In genomic region chr4:168682898-168683500, GRCh38 we compare ENCODE assay signal across 27 cellular contexts.
A peak's percentile ranks its signal among the peaks of the same experiment; 100 is the strongest.
DNase-seq lines count a peak whose midpoint lies in the region; ATAC-seq, FAIRE-seq and TF ChIP-seq lines count a peak whose summit lies in the region.
"Had no signal": no experiment of that assay in that cellular context is flagged by ENCODE, and none has a peak within 500 bp of the region (broad histone marks: within the 10 kb centered on the region; RNA-seq: fewer than 3 reads in every experiment).

No MANE protein-coding gene starts in this region.

- peak; percentile 46 for FAIRE-seq in endothelial cell of umbilical vein (lab: Jason Lieb, UNC)
- FAIRE-seq: A204.1, HepG2, K562 had no signal

- H2AFZ ChIP-seq in PC-3 (ENCODE audit: low read length) (no peak overlapping the region), endothelial cell of umbilical vein (ENCODE audit: low read depth, low read length) (no peak overlapping the region)
- H2AFZ ChIP-seq: GM23338 had no signal

- H3K9me2 ChIP-seq in PC-3 (replicated peaks; ENCODE audit: low read length): no peaks in the 10 kb centered on the region

- peaks cover 64% of the 10 kb centered on the region for H3K36me3 Mint-ChIP-seq in osteocyte (ENCODE audit: unreplicated experiment)
- H3K36me3 Mint-ChIP-seq: CD4-positive, alpha-beta memory T cell had no signal

- H3K27me3 ChIP-seq in PC-3 (ENCODE audit: low read length) (no peaks in the 10 kb centered on the region), endothelial cell of umbilical vein (ENCODE audit: control insufficient read depth in 2 of 2, insufficient read depth in 2 of 2, low read length in 2 of 2) (no peaks in the 10 kb centered on the region)
- H3K27me3 ChIP-seq: MG63 had no signal

- peaks cover 0 to 6% of the 10 kb centered on the region in 2 experiments; a peak in 1 of 3 replicates for H3K36me3 ChIP-seq in HEK293 (ENCODE audit: control insufficient read depth in 2 of 2, insufficient read depth in 1 of 2, low read length in 2 of 2)
- peaks cover 9% of the 10 kb centered on the region for H3K36me3 ChIP-seq in PC-3 (ENCODE audit: low read depth, low read length)
- H3K36me3 ChIP-seq in endothelial cell of umbilical vein (ENCODE audit: control insufficient read depth in 2 of 2, extremely low read depth in 1 of 2, insufficient read depth in 2 of 2, low read length in 2 of 2): no peaks in the 10 kb centered on the region

- H3K9me3 ChIP-seq in HEK293 (ENCODE audit: control insufficient read depth, insufficient read depth, low read depth, low read length) (no peaks in the 10 kb centered on the region), PC-3 (ENCODE audit: low read length) (no peaks in the 10 kb centered on the region), endothelial cell of umbilical vein (replicated peaks; ENCODE audit: control insufficient read depth, insufficient read depth, low read length) (no peaks in the 10 kb centered on the region)
- H3K9me3 ChIP-seq: MG63 had no signal

- H3K4me3 Mint-ChIP-seq in osteocyte (ENCODE audit: unreplicated experiment): no peak overlapping the region
- H3K4me3 Mint-ChIP-seq: CD4-positive, alpha-beta memory T cell; GM23338; H9; HFFc6 had no signal

- no peaks in the 10 kb centered on the region for H3K27me3 Mint-ChIP-seq in osteocyte (ENCODE audit: unreplicated experiment)

- in situ Hi-C loops in GM13976 (cut with MboI; ENCODE audit: low sequenced_read_pairs, unreplicated experiment): no loop called here

- no peaks in the 10 kb centered on the region for H3F3A ChIP-seq in PC-3 (ENCODE audit: low read length, unreplicated experiment)

- no peak for ATAC-seq in PC-3
- ATAC-seq: GM23338, HepG2, K562, Right ventricle myocardium inferior had no signal

- peaks cover 39% of the 10 kb centered on the region for H3K4me1 Mint-ChIP-seq in osteocyte (ENCODE audit: unreplicated experiment)
- H3K4me1 Mint-ChIP-seq: CD4-positive, alpha-beta memory T cell had no signal

- no peak for TF ChIP-seq CTCF in HEK293 (tag by site-specific recombination; IDR thresholded peaks at IDR 0.05)
- no peak for TF ChIP-seq CTCF in PC-3 (conservative IDR thresholded peaks at IDR 0.05; ENCODE audit: low read depth, low read length)
- no peak for TF ChIP-seq CTCF in endothelial cell of umbilical vein (IDR thresholded peaks at IDR 0.05; ENCODE audit: extremely low read depth in 1 of 2, insufficient read depth in 1 of 2, low read depth in 1 of 2, low read length in 2 of 2)
- TF ChIP-seq CTCF in osteocyte (IDR thresholded peaks at IDR 0.05): no peak
- TF ChIP-seq CTCF in GM13976 (IDR thresholded peaks at IDR 0.05; ENCODE audit: borderline replicate concordance, control extremely low read depth, extremely low read depth, insufficient read depth, missing control alignments): no peak

- H3K27ac Mint-ChIP-seq in osteocyte (ENCODE audit: unreplicated experiment): peak overlapping the region; percentile 69
- H3K27ac Mint-ChIP-seq: CD4-positive, alpha-beta memory T cell; GM23338; H9; HFFc6 had no signal

- POLR2A ChIA-PET in HEK293 (lab: Yijun Ruan, JAX) (interaction anchor here (1.0 kb wide), 1 partner anchor 49 kb away, joined by 3 read pairs; no protein-coding TSS in a partner anchor), PC-3 (lab: Charles Lee; ENCODE audit: unreplicated experiment) (interaction anchor here (0.6 kb wide), 1 partner anchor 65 kb away, joined by 3 read pairs; no protein-coding TSS in a partner anchor), endothelial cell of umbilical vein (lab: Charles Lee) (interaction anchor here (0.6 kb wide), 1 partner anchor 38 kb away, joined by 3 read pairs; no protein-coding TSS in a partner anchor)

- no peaks in the 10 kb centered on the region for H4K20me1 ChIP-seq in PC-3 (ENCODE audit: low read length)
- H4K20me1 ChIP-seq in endothelial cell of umbilical vein (replicated peaks; ENCODE audit: control insufficient read depth, extremely low read depth, insufficient read depth, low read length): no peaks in the 10 kb centered on the region

- peak; percentile 11 for DNase-seq in PC-3
- DNase-seq in endothelial cell of umbilical vein (ENCODE audit: low read depth, low spot score): no peak
- DNase-seq in osteocyte (ENCODE audit: extremely low spot score, unreplicated experiment): no peak
- DNase-seq in substantia nigra (lab: John Stamatoyannopoulos, UW): no peak
- no peak for DNase-seq in epidermal melanocyte (ENCODE audit: insufficient read length, low spot score)
- no peak for DNase-seq in GM13976 (ENCODE audit: low spot score)
- no peak for DNase-seq in NCI-H526 treated with DMSO at 0.1 percent for 48 hours (lab: John Stamatoyannopoulos, UW)
- DNase-seq: AML-193; C1 segment of cervical spinal cord; CD4-positive, alpha-beta memory T cell; COR-L47; DMS53; H9; HFFc6; MG63; NCI-H1105 treated with DMSO at 0.1 percent for 48 hours; NCI-H146; NCI-H1930; NCI-H2107; NCI-H446; NCI-H526 had no signal

- dilution Hi-C loops in endothelial cell of umbilical vein (cut with MboI; ENCODE audit: extremely low pct_ligation_motif_present, low sequenced_read_pairs): no loop called here

- no peak overlapping the region for H3K9ac ChIP-seq in PC-3 (ENCODE audit: low read length)
- H3K9ac ChIP-seq in endothelial cell of umbilical vein (replicated peaks; ENCODE audit: extremely low read depth, insufficient read depth, low read length): no peak overlapping the region

- H3K27ac ChIP-seq in HEK293 (ENCODE audit: extremely low read depth, low read depth, low read length) (no peak overlapping the region), PC-3 (ENCODE audit: low read length) (0 out of 2 replicates have a peak overlapping the region, but pooled peaks have one; percentile 0), endothelial cell of umbilical vein (ENCODE audit: insufficient read depth, low read depth, low read length) (no peak overlapping the region), substantia nigra (ENCODE audit: low read depth, low read length, poor library complexity, severe bottlenecking) (no peak overlapping the region)

- intact Hi-C loops in PC-3 (cut with micrococcal nuclease) (no loop called here), endothelial cell of umbilical vein (cut with micrococcal nuclease) (no loop called here)

- no peaks in the 10 kb centered on the region for H3K79me2 ChIP-seq in PC-3 (ENCODE audit: low read length)
- no peaks in the 10 kb centered on the region for H3K79me2 ChIP-seq in endothelial cell of umbilical vein (ENCODE audit: control insufficient read depth, insufficient read depth, low read length)

- BruUV-seq in PC-3 (replicated peaks; lab: Mats Ljungman, UMichigan): no TSS peak
- no TSS peak for BruUV-seq in endothelial cell of umbilical vein (replicated peaks; lab: Mats Ljungman, UMichigan)

- no peak for TF ChIP-seq POLR2A in endothelial cell of umbilical vein (IDR thresholded peaks at IDR 0.05; ENCODE audit: low read depth, low read length)

- CTCF ChIA-PET in HEK293 (lab: Yijun Ruan, JAX): interaction anchor here (0.6 kb wide), 1 partner anchor 8 kb away, joined by 3 read pairs; no protein-coding TSS in a partner anchor
- CTCF ChIA-PET in PC-3 (lab: Charles Lee): no interaction called here
- CTCF ChIA-PET in endothelial cell of umbilical vein (lab: Charles Lee): interaction anchor here (0.9 to 1.7 kb wide), 7 partner anchors 9 to 169 kb away, joined by 3 to 6 read pairs (median 4); no protein-coding TSS in a partner anchor

- H3K9me1 ChIP-seq in endothelial cell of umbilical vein (replicated peaks; ENCODE audit: control insufficient read depth, extremely low read depth, insufficient read depth, low read length): no peaks in the 10 kb centered on the region

- no peaks in the 10 kb centered on the region for H3K9me3 Mint-ChIP-seq in osteocyte (ENCODE audit: unreplicated experiment)
- H3K9me3 Mint-ChIP-seq: CD4-positive, alpha-beta memory T cell; GM23338; H9; HFFc6 had no signal

- H3K4me3 ChIP-seq in HEK293 (ENCODE audit: low read depth, low read length) (no peak overlapping the region), PC-3 (ENCODE audit: low read length) (no peak overlapping the region), endothelial cell of umbilical vein (replicated peaks in 1 of 3; ENCODE audit: insufficient read depth in 1 of 3, low read depth in 1 of 3, low read length in 3 of 3) (no peak overlapping the region)
- H3K4me3 ChIP-seq: GM23338, K562, MG63 had no signal

- H3K4me2 ChIP-seq in PC-3 (ENCODE audit: low read length): no peak overlapping the region
- H3K4me2 ChIP-seq in endothelial cell of umbilical vein (ENCODE audit: insufficient read depth, low read length): no peak overlapping the region
- H3K4me2 ChIP-seq: GM23338 had no signal

- H3K4me1 ChIP-seq in HEK293 (ENCODE audit: control insufficient read depth, insufficient read depth, low read length) (no peaks in the 10 kb centered on the region), PC-3 (ENCODE audit: insufficient read depth, low read length) (peaks cover 34% of the 10 kb centered on the region), endothelial cell of umbilical vein (ENCODE audit: control insufficient read depth, extremely low read depth, insufficient read depth, low read length) (no peaks in the 10 kb centered on the region)

TF ChIP-seq in HEK293, 187 proteins besides CTCF, POLR2A, EP300 and RAD21:
- TF ChIP-seq SCRT2 (tag by site-specific recombination; IDR thresholded peaks at IDR 0.05) (peak; percentile 26; the same call in 1 of the 2 replicates), HOXA7 (CRISPR knock-in tag; IDR thresholded peaks at IDR 0.05; ENCODE audit: borderline replicate concordance) (no peak)

TF ChIP-seq in endothelial cell of umbilical vein, 7 proteins besides CTCF, POLR2A, EP300 and RAD21:
- no peak for TF ChIP-seq POLR2AphosphoS5 (IDR thresholded peaks at IDR 0.05; ENCODE audit: insufficient read depth, low read depth, low read length)
